ENCODE assay signal across 8 cellular contexts in the genomic region with DNA sequence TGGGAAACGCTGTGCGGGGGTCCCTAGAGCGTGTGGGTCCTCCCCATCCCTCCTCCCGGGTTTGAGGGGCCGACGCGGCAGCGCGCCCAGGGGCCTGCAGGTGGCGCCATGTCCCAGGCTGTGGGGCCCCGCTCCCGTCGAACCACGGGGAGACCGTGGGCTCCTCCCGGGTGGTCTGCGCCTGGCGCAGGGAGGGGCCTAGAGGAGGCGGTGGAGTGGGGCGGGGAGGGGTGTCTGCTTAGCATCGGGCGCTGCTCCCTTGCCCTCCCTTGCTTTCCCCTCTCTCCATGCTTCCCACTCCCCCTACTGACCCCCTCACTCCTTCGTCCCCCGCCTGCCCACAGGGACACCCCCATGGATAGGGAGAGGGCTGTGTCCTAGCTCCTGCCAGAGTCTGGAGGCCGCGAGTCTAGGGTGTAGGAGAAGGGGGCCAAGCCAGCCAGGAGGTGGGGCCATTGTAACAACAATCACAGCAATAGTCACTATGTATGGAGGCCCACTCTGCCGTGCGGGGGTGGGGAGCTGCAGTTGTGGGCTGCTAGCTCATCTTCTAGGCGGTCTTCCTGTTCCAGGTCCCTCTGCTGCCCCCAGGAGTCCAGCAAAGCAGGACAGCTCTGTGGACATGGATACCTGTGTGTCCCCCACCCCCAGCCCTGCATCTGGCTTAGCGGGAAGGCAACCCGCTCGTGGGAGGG. TPM values are rescaled to one million over a fixed set of nuclear protein-coding genes. Genes with fewer than 3 reads are reported as not detected.
DNase-seq lines count a peak whose midpoint lies in the region; ATAC-seq and TF ChIP-seq lines count a peak whose summit lies in the region.

No MANE protein-coding gene starts in this region.

- no peaks in the 10 kb centered on the region for H3K4me1 ChIP-seq in neural progenitor cell
- peaks cover 21% of the 10 kb centered on the region for H3K4me1 ChIP-seq in vagina

- no peaks in the 10 kb centered on the region for H4K20me1 ChIP-seq in neural progenitor cell (ENCODE audit: low read depth)

- ATAC-seq in HG03469 (IDR thresholded peaks at IDR 0.05; ENCODE audit: unreplicated experiment): no peak

- DNase-seq in NCI-H226 (peak; percentile 30), activated T-cell treated with anti-CD3 and anti-CD28 coated beads for 4 hours (peak; percentile 23), fibroblast of mammary gland (ENCODE audit: low read depth) (peak; percentile 63), neural progenitor cell (ENCODE audit: low spot score) (peak; percentile 82), vagina (ENCODE audit: extremely low spot score in 2 of 2) (no peak)

- peak overlapping the region; percentile 79 for H2AFZ ChIP-seq in neural progenitor cell (replicated peaks)

- H3K4me2 ChIP-seq in neural progenitor cell: peak overlapping the region; percentile 55

- no peak overlapping the region for H3K27ac Mint-ChIP-seq in neural progenitor cell

- H3K79me2 ChIP-seq in neural progenitor cell (ENCODE audit: low read depth): no peaks in the 10 kb centered on the region

- H3K36me3 Mint-ChIP-seq in neural progenitor cell: peaks cover 2% of the 10 kb centered on the region

- TF ChIP-seq CTCF in 22Rv1 (IDR thresholded peaks at IDR 0.05): peak; percentile 90
- peak; percentile 90 for TF ChIP-seq CTCF in GM12874 (IDR thresholded peaks at IDR 0.05; ENCODE audit: insufficient read depth, low read depth, low read length)
- peak; percentile 57 for TF ChIP-seq CTCF in fibroblast of mammary gland (conservative IDR thresholded peaks at IDR 0.05; ENCODE audit: control insufficient read depth, insufficient read depth, low read depth, low read length)
- peak; percentile 74 for TF ChIP-seq CTCF in neural progenitor cell (IDR thresholded peaks at IDR 0.05)
- peak in 2 of 3 experiments; percentile 38 to 50 for TF ChIP-seq CTCF in vagina (IDR thresholded peaks at IDR 0.05)

- peaks cover 2% of the 10 kb centered on the region for H3K27me3 Mint-ChIP-seq in neural progenitor cell (ENCODE audit: insufficient read depth, low read depth)

- H3K9me3 ChIP-seq in neural progenitor cell (ENCODE audit: low read depth) (no peaks in the 10 kb centered on the region), vagina (no peaks in the 10 kb centered on the region)

- no peak for TF ChIP-seq POLR2A in vagina (IDR thresholded peaks at IDR 0.05)

- H3K27ac ChIP-seq in 22Rv1: no peak overlapping the region
- H3K27ac ChIP-seq in neural progenitor cell: no peak overlapping the region
- no peak overlapping the region for H3K27ac ChIP-seq in vagina

- H3K27me3 ChIP-seq in neural progenitor cell: no peaks in the 10 kb centered on the region
- no peaks in the 10 kb centered on the region for H3K27me3 ChIP-seq in vagina

- H3K36me3 ChIP-seq in neural progenitor cell (no peaks in the 10 kb centered on the region), vagina (no peaks in the 10 kb centered on the region)

- no peak overlapping the region for H3K9ac ChIP-seq in neural progenitor cell

- H3K4me1 Mint-ChIP-seq in neural progenitor cell: peaks cover 25% of the 10 kb centered on the region

- H3F3A ChIP-seq in neural progenitor cell (ENCODE audit: low read depth): no peaks in the 10 kb centered on the region

- H3K9me3 Mint-ChIP-seq in neural progenitor cell: no peaks in the 10 kb centered on the region

- intact Hi-C loops in vagina (cut with DNase I): loop anchor here (5.0 kb wide), 2 partner anchors 209 to 264 kb away; no protein-coding TSS in a partner anchor

- no peak overlapping the region for H3K4me3 Mint-ChIP-seq in neural progenitor cell

- peak overlapping the region; percentile 13 for H3K4me3 ChIP-seq in fibroblast of mammary gland (ENCODE audit: control insufficient read depth, low read depth, low read length)
- peak overlapping the region; percentile 24 for H3K4me3 ChIP-seq in neural progenitor cell
- peak overlapping the region in 1 of 2 donors; percentile 6 for H3K4me3 ChIP-seq in vagina

RNA-seq across cellular contexts. Expression of a gene that starts 51.7 kb away (rescaled TPM):
- 40.7 and 51.4 TPM in 2 replicates for total RNA-seq in neural progenitor cell (ENCODE audit: low replicate concordance)
- total RNA-seq in vagina: 95.5 TPM

Comparison
In these comparisons a context has a peak if more than half of its experiments do, and no peak if none do; other contexts are left out.
1. DNase-seq: peak in NCI-H226 (single experiment), activated T-cell treated with anti-CD3 and anti-CD28 coated beads for 4 hours (single experiment), fibroblast of mammary gland (single experiment) and neural progenitor cell (single experiment); none in vagina (0 of 2).
2. Peak in every context shown above with its lines, with median percentiles within 50 percentile points of each other: CTCF ChIP-seq.